ENCODE assay signal across 9 cellular contexts in genomic region chr3:155323063-155323666, GRCh38. TPM values are rescaled to one million over a fixed set of nuclear protein-coding genes. Genes with fewer than 3 reads are reported as not detected.
DNase-seq lines count a peak whose midpoint lies in the region; ATAC-seq and TF ChIP-seq lines count a peak whose summit lies in the region.
"Had no signal": no experiment of that assay in that cellular context is flagged by ENCODE, and none has a peak within 500 bp of the region (broad histone marks: within the 10 kb centered on the region; RNA-seq: fewer than 3 reads in every experiment).

No MANE protein-coding gene starts in this region.

- peak; percentile 17 to 73 (median 55) for TF ChIP-seq CTCF in body of pancreas (IDR thresholded peaks at IDR 0.05)
- TF ChIP-seq CTCF in thyroid gland (IDR thresholded peaks at IDR 0.05), result peak in 5 of 6 experiments; percentile 36 to 78 (median 72)

- H3K27ac ChIP-seq in body of pancreas (no peak overlapping the region), thyroid gland (no peak overlapping the region)

- WGBS in body of pancreas, 2 donors, result 5 to 9% methylated on average over 3 of the region's 3 CpGs
- 6 to 11% methylated on average over 3 of the region's 3 CpGs for WGBS in thyroid gland, 2 donors

- no peaks in the 10 kb centered on the region for H3K4me1 ChIP-seq in body of pancreas
- no peaks in the 10 kb centered on the region for H3K4me1 ChIP-seq in thyroid gland

- TF ChIP-seq POLR2A in body of pancreas (IDR thresholded peaks at IDR 0.05) (no peak), thyroid gland (IDR thresholded peaks at IDR 0.05) (no peak)

- H3K27me3 ChIP-seq in body of pancreas (no peaks in the 10 kb centered on the region), thyroid gland (no peaks in the 10 kb centered on the region)

- no peaks in the 10 kb centered on the region for H3K36me3 ChIP-seq in body of pancreas (replicated peaks in 1 of 2; ENCODE audit: insufficient read depth in 1 of 2, low read depth in 2 of 2)
- H3K36me3 ChIP-seq in thyroid gland, result no peaks in the 10 kb centered on the region

- H3K9me3 ChIP-seq in body of pancreas (no peaks in the 10 kb centered on the region), thyroid gland (no peaks in the 10 kb centered on the region)

- H3K4me3 ChIP-seq in body of pancreas, result no peak overlapping the region
- no peak overlapping the region for H3K4me3 ChIP-seq in thyroid gland (replicated peaks in 1 of 3)

- ATAC-seq in GM19468 (IDR thresholded peaks at IDR 0.05; ENCODE audit: extremely low read depth, unreplicated experiment) (peak; percentile 75), HG03571 (IDR thresholded peaks at IDR 0.05; ENCODE audit: unreplicated experiment) (peak; percentile 60), body of pancreas (peak; percentile 45)
- ATAC-seq: stimulated activated naive CD8-positive, alpha-beta T cell treated with anti-CD3 and anti-CD28 coated beads, Interleukin-15, amount 100 ng/mL, for 72 hours had no signal

- DNase-seq in Daoy (ENCODE audit: low read depth) (peak; percentile 6), NCI-H526 (lab: John Stamatoyannopoulos, UW) (peak; percentile 86 to 92), body of pancreas (peak; percentile 20 to 61 (median 36)), iris pigment epithelial cell (ENCODE audit: low read depth) (peak; percentile 85), thyroid gland (peak; percentile 33 to 36), GM19238 (ENCODE audit: insufficient read length, low spot score) (no peak)

- intact Hi-C loops in body of pancreas (cut with DNase I) (loop anchor here (10.0 kb wide), 1 partner anchor 988 kb away; no protein-coding TSS in a partner anchor), thyroid gland (cut with DNase I) (loop anchor here (10.0 kb wide), 1 partner anchor 988 kb away; no protein-coding TSS in a partner anchor)

RNA-seq across cellular contexts. Expression of gene STRIT1, which starts 29.7 kb away (rescaled TPM):
- not detected in 2 replicates for total RNA-seq in Daoy (2014; rRNA removed; shearing (Covaris generic))
- total RNA-seq in body of pancreas (not detected), thyroid gland (not detected)
